1 cellular context compared by ENCODE assay signal in the genomic region with DNA sequence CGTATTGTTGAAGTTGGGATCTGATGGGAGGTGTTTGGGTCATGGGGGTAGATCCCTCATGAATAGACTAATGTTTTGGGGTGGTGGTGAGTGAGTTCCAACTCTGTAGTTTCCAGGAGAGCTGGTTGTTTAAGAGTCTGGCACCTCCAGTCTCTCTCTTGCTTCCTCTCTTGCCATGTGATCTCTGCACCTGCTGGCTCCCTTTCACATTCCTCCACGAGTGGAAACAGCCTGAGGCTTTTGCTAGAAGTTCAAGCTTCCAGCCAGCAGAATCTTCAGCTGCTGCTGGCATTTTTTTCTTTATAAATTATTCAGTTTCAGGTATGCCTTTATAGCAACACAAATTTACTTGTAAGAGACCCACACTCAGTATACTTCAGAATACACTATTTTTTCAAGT.
TF ChIP-seq lines count a peak whose summit lies in the region.

No MANE protein-coding gene starts in this region.

TF ChIP-seq in GM23338, 12 proteins besides CTCF, POLR2A, EP300 and RAD21 (continued from another document):
- TF ChIP-seq, protein P1, sequence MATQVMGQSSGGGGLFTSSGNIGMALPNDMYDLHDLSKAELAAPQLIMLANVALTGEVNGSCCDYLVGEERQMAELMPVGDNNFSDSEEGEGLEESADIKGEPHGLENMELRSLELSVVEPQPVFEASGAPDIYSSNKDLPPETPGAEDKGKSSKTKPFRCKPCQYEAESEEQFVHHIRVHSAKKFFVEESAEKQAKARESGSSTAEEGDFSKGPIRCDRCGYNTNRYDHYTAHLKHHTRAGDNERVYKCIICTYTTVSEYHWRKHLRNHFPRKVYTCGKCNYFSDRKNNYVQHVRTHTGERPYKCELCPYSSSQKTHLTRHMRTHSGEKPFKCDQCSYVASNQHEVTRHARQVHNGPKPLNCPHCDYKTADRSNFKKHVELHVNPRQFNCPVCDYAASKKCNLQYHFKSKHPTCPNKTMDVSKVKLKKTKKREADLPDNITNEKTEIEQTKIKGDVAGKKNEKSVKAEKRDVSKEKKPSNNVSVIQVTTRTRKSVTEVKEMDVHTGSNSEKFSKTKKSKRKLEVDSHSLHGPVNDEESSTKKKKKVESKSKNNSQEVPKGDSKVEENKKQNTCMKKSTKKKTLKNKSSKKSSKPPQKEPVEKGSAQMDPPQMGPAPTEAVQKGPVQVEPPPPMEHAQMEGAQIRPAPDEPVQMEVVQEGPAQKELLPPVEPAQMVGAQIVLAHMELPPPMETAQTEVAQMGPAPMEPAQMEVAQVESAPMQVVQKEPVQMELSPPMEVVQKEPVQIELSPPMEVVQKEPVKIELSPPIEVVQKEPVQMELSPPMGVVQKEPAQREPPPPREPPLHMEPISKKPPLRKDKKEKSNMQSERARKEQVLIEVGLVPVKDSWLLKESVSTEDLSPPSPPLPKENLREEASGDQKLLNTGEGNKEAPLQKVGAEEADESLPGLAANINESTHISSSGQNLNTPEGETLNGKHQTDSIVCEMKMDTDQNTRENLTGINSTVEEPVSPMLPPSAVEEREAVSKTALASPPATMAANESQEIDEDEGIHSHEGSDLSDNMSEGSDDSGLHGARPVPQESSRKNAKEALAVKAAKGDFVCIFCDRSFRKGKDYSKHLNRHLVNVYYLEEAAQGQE (IDR thresholded peaks at IDR 0.05; ENCODE audit: unreplicated experiment) = no peak
- TF ChIP-seq CREB1 (CRISPR knock-in tag; IDR thresholded peaks at IDR 0.05; ENCODE audit: low read depth) (no peak), NANOG (IDR thresholded peaks at IDR 0.05; ENCODE audit: borderline replicate concordance) (no peak), POLR2AphosphoS5 (IDR thresholded peaks at IDR 0.05; ENCODE audit: low read depth) (no peak)
